28 cellular contexts compared by ENCODE assay signal in the genomic region with DNA sequence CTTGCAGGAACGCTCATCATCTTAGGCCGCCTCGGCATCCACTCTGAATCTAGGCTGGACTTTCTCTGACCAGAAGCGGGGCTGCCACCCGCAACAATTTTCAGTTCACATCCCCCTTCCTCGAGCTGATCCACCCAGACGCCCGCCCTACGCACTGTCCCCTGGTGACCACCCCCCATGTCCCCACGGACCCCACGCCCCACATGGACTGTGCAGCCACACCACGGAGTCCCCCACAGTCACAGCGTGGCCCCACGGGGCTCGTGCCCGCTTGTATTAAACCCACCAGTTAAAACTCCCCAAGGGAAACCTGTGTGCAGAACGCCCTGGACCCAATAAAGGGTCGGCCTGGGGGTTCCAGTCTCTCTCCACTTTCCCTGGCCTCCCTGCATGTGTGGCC. TPM values are rescaled to one million over a fixed set of nuclear protein-coding genes. Genes with fewer than 3 reads are reported as not detected.
DNase-seq lines count a peak whose midpoint lies in the region; ATAC-seq and TF ChIP-seq lines count a peak whose summit lies in the region.
"Had no signal": no experiment of that assay in that cellular context is flagged by ENCODE, and none has a peak within 500 bp of the region (broad histone marks: within the 10 kb centered on the region; RNA-seq: fewer than 3 reads in every experiment).

No MANE protein-coding gene starts in this region.

- no peak overlapping the region for H2BK120ac ChIP-seq in mesenchymal stem cell (ENCODE audit: low read depth, low read length)

- H3K27me3 ChIP-seq in right cardiac atrium (ENCODE audit: control insufficient read depth, insufficient read depth) (no peaks in the 10 kb centered on the region), colonic mucosa (no peaks in the 10 kb centered on the region), mesenchymal stem cell (ENCODE audit: control insufficient read depth in 1 of 2, insufficient read depth in 1 of 2, low read length in 2 of 2) (no peaks in the 10 kb centered on the region)
- H3K27me3 ChIP-seq: BE2C, dorsolateral prefrontal cortex, gastroesophageal sphincter, ovary, upper lobe of left lung had no signal

- no peak overlapping the region for H2BK12ac ChIP-seq in mesenchymal stem cell (ENCODE audit: low read length in 2 of 2)

- no peak overlapping the region for H2AK5ac ChIP-seq in mesenchymal stem cell (ENCODE audit: low read length, severe bottlenecking)

- H3K27me3 Mint-ChIP-seq in WTC11 (ENCODE audit: low read depth) (no peaks in the 10 kb centered on the region), glutamatergic neuron (ENCODE audit: unreplicated experiment) (peaks cover 7% of the 10 kb centered on the region)
- no peaks in the 10 kb centered on the region for H3K27me3 Mint-ChIP-seq in stimulated activated naive B cell treated with anti-CD40 and anti-IgM and Interleukin-4, amounts not matched to agents 10 μg/mL and 1 μg/mL and 100 μg/mL, for 72 hours
- no peaks in the 10 kb centered on the region for H3K27me3 Mint-ChIP-seq in naive thymus-derived CD8-positive, alpha-beta T cell
- H3K27me3 Mint-ChIP-seq: activated naive CD8-positive, alpha-beta T cell had no signal

- H2BK15ac ChIP-seq in mesenchymal stem cell (ENCODE audit: low read depth, poor library complexity, severe bottlenecking), result no peak overlapping the region

- no peak overlapping the region for H4K91ac ChIP-seq in mesenchymal stem cell (ENCODE audit: low read length)

- H3K4me1 ChIP-seq in right cardiac atrium (ENCODE audit: control insufficient read depth, insufficient read depth, low read length) (peaks cover 3% of the 10 kb centered on the region), colonic mucosa (no peaks in the 10 kb centered on the region), mesenchymal stem cell (ENCODE audit: control insufficient read depth, insufficient read depth, low read depth, low read length) (peaks cover 32% of the 10 kb centered on the region)
- H3K4me1 ChIP-seq: BE2C, gastroesophageal sphincter had no signal

- H3K79me1 ChIP-seq in mesenchymal stem cell (replicated peaks; ENCODE audit: low read length, poor library complexity, severe bottlenecking), result peaks cover 39% of the 10 kb centered on the region

- H3K14ac ChIP-seq in mesenchymal stem cell (ENCODE audit: low read length in 2 of 2), result no peak overlapping the region

- intact Hi-C loops in right cardiac atrium (cut with DNase I) (no loop called here), Right ventricle myocardium superior (cut with DNase I) (no loop called here), colonic mucosa (cut with DNase I) (no loop called here)

- WGBS in right cardiac atrium, result 93% methylated on average over 18 of the region's 18 CpGs
- WGBS in mesenchymal stem cell, result 98% methylated on average over 18 of the region's 18 CpGs

- H3K4ac ChIP-seq in mesenchymal stem cell (ENCODE audit: low read depth in 1 of 2, low read length in 2 of 2), result no peak overlapping the region

- H3K4me1 Mint-ChIP-seq in WTC11 (peaks cover 15% of the 10 kb centered on the region), glutamatergic neuron (ENCODE audit: low read depth, unreplicated experiment) (peaks cover 23% of the 10 kb centered on the region)
- H3K4me1 Mint-ChIP-seq in stimulated activated naive B cell treated with anti-CD40 and anti-IgM and Interleukin-4, amounts not matched to agents 10 μg/mL and 1 μg/mL and 100 μg/mL, for 72 hours, result peaks cover 20 to 25% of the 10 kb centered on the region in 2 donors
- H3K4me1 Mint-ChIP-seq in naive thymus-derived CD8-positive, alpha-beta T cell, result peaks cover 7 to 39% (median 18%) of the 10 kb centered on the region in 4 donors

- peak in 1 of 2 donors; percentile 4 for ATAC-seq in right cardiac atrium
- no peak for ATAC-seq in Right ventricle myocardium superior (ENCODE audit: poor library complexity)
- ATAC-seq in WTC11, result no peak
- no peak for ATAC-seq in stimulated activated naive B cell treated with anti-CD40 and anti-IgM and Interleukin-4, amounts not matched to agents 10 μg/mL and 1 μg/mL and 100 μg/mL, for 72 hours (replicated peaks)
- no peak for ATAC-seq in naive thymus-derived CD8-positive, alpha-beta T cell
- ATAC-seq: gastroesophageal sphincter had no signal

- CTCF ChIA-PET in WTC11 (lab: Charles Lee), result no interaction called here

- POLR2A ChIA-PET in WTC11 (lab: Charles Lee), result no interaction called here
- POLR2A ChIA-PET in naive thymus-derived CD8-positive, alpha-beta T cell (lab: Charles Lee), result no interaction called here

- H2AFZ ChIP-seq in mesenchymal stem cell (ENCODE audit: low read depth, low read length), result no peak overlapping the region

- H3K18ac ChIP-seq in mesenchymal stem cell (ENCODE audit: low read depth in 1 of 2, low read length in 2 of 2), result no peak overlapping the region

- H3K4me3 ChIP-seq in right cardiac atrium (ENCODE audit: low read length), result no peak overlapping the region
- H3K4me3 ChIP-seq in colonic mucosa, result no peak overlapping the region
- H3K4me3 ChIP-seq in mesenchymal stem cell (ENCODE audit: insufficient read depth in 1 of 2, low read depth in 1 of 2, low read length in 2 of 2), result no peak overlapping the region
- H3K4me3 ChIP-seq: dorsolateral prefrontal cortex, gastroesophageal sphincter, ovary, smooth muscle cell, upper lobe of left lung had no signal

- H3K36me3 Mint-ChIP-seq in WTC11, result peaks cover 60% of the 10 kb centered on the region
- no peaks in the 10 kb centered on the region for H3K36me3 Mint-ChIP-seq in glutamatergic neuron (ENCODE audit: unreplicated experiment)
- peaks cover 41 to 49% of the 10 kb centered on the region in 2 donors for H3K36me3 Mint-ChIP-seq in stimulated activated naive B cell treated with anti-CD40 and anti-IgM and Interleukin-4, amounts not matched to agents 10 μg/mL and 1 μg/mL and 100 μg/mL, for 72 hours
- H3K36me3 Mint-ChIP-seq in naive thymus-derived CD8-positive, alpha-beta T cell, result peaks cover 0 to 62% (median 0%) of the 10 kb centered on the region in 3 donors
- H3K36me3 Mint-ChIP-seq: activated naive CD8-positive, alpha-beta T cell had no signal

- no peak overlapping the region for H3K4me2 ChIP-seq in mesenchymal stem cell (ENCODE audit: low read length, poor library complexity, severe bottlenecking)
- H3K4me2 ChIP-seq: KMS-11, smooth muscle cell had no signal

- DNase-seq in right cardiac atrium, result peak in 2 of 3 donors; percentile 28 to 56
- no peak for DNase-seq in Right ventricle myocardium superior
- DNase-seq in WTC11 (ENCODE audit: low spot score), result no peak
- DNase-seq in glutamatergic neuron, result no peak
- DNase-seq in stimulated activated naive B cell treated with anti-CD40 and anti-IgM and Interleukin-4, amounts not matched to agents 10 μg/mL and 1 μg/mL and 100 μg/mL, for 72 hours, result no peak
- no peak for DNase-seq in colonic mucosa
- no peak for DNase-seq in mesenchymal stem cell
- no peak for DNase-seq in naive thymus-derived CD8-positive, alpha-beta T cell
- DNase-seq: activated CD4-positive, alpha-beta T cell treated with anti-CD3 and anti-CD28 coated beads, Interleukin-2, amount 50 U/mL, for 1 hour; activated CD8-positive, alpha-beta memory T cell treated with anti-CD3 and anti-CD28 coated beads, Interleukin-2, amount 50 U/mL, for 4 hours; BE2C; central memory CD4-positive, alpha-beta T cell; COR-L47; DMS79; dorsolateral prefrontal cortex; GF-D8; hippocampal formation; mesendoderm; NCI-H1436; stimulated activated CD4-positive, alpha-beta T cell treated with anti-CD3 and anti-CD28 coated beads, Interleukin-1b, Interleukin-23, amount 100 ng/mL, for 48 hours had no signal

- H3K9ac ChIP-seq in colonic mucosa (ENCODE audit: low read depth in 2 of 2, low read length in 2 of 2), result no peak overlapping the region
- no peak overlapping the region for H3K9ac ChIP-seq in mesenchymal stem cell (ENCODE audit: low read length)
- H3K9ac ChIP-seq: KMS-11 had no signal

- H2BK5ac ChIP-seq in mesenchymal stem cell (ENCODE audit: low read depth, low read length, poor library complexity, severe bottlenecking), result no peak overlapping the region

- H3K9me3 Mint-ChIP-seq in WTC11 (no peaks in the 10 kb centered on the region), glutamatergic neuron (ENCODE audit: unreplicated experiment) (peaks cover 11% of the 10 kb centered on the region)
- no peaks in the 10 kb centered on the region for H3K9me3 Mint-ChIP-seq in stimulated activated naive B cell treated with anti-CD40 and anti-IgM and Interleukin-4, amounts not matched to agents 10 μg/mL and 1 μg/mL and 100 μg/mL, for 72 hours
- no peaks in the 10 kb centered on the region for H3K9me3 Mint-ChIP-seq in naive thymus-derived CD8-positive, alpha-beta T cell
- H3K9me3 Mint-ChIP-seq: activated T-helper 1 cell treated with anti-CD3 and anti-CD28 coated beads, Interleukin-12 subunit alpha, Interleukin-12 subunit beta, Interleukin-2, Interleukin-4 antibody, amounts not matched to agents 30 ng/mL and 10 ng/mL and 1 ng/mL, durations not matched to agents 14 hours and 24 hours and 36 hours had no signal

- peak overlapping the region; percentile 81 for H3K27ac Mint-ChIP-seq in WTC11
- peak overlapping the region; percentile 56 for H3K27ac Mint-ChIP-seq in glutamatergic neuron (ENCODE audit: unreplicated experiment)
- H3K27ac Mint-ChIP-seq in stimulated activated naive B cell treated with anti-CD40 and anti-IgM and Interleukin-4, amounts not matched to agents 10 μg/mL and 1 μg/mL and 100 μg/mL, for 72 hours, result peak overlapping the region; percentile 61
- peak overlapping the region in 4 of 10 donors; percentile 65 to 80 (median 77) for H3K27ac Mint-ChIP-seq in naive thymus-derived CD8-positive, alpha-beta T cell
- H3K27ac Mint-ChIP-seq: activated naive CD8-positive, alpha-beta T cell; activated T-helper 1 cell treated with anti-CD3 and anti-CD28 coated beads, Interleukin-12 subunit alpha, Interleukin-12 subunit beta, Interleukin-2, Interleukin-4 antibody, amounts not matched to agents 30 ng/mL and 10 ng/mL and 1 ng/mL, durations not matched to agents 14 hours and 24 hours and 36 hours had no signal

- H3K27ac ChIP-seq in right cardiac atrium (ENCODE audit: low read length), result no peak overlapping the region
- no peak overlapping the region for H3K27ac ChIP-seq in colonic mucosa
- no peak overlapping the region for H3K27ac ChIP-seq in mesenchymal stem cell (ENCODE audit: low read length, poor library complexity, severe bottlenecking)
- H3K27ac ChIP-seq: dorsolateral prefrontal cortex, gastroesophageal sphincter, KMS-11, ovary, VCaP had no signal

- no peak overlapping the region for H4K8ac ChIP-seq in mesenchymal stem cell (ENCODE audit: low read length)

- no peak overlapping the region for H3K4me3 Mint-ChIP-seq in WTC11
- H3K4me3 Mint-ChIP-seq in glutamatergic neuron (ENCODE audit: unreplicated experiment), result no peak overlapping the region
- peak overlapping the region in 1 of 2 donors; percentile 7 for H3K4me3 Mint-ChIP-seq in stimulated activated naive B cell treated with anti-CD40 and anti-IgM and Interleukin-4, amounts not matched to agents 10 μg/mL and 1 μg/mL and 100 μg/mL, for 72 hours
- no peak overlapping the region for H3K4me3 Mint-ChIP-seq in naive thymus-derived CD8-positive, alpha-beta T cell
- H3K4me3 Mint-ChIP-seq: activated naive CD8-positive, alpha-beta T cell; activated T-helper 1 cell treated with anti-CD3 and anti-CD28 coated beads, Interleukin-12 subunit alpha, Interleukin-12 subunit beta, Interleukin-2, Interleukin-4 antibody, amounts not matched to agents 30 ng/mL and 10 ng/mL and 1 ng/mL, durations not matched to agents 14 hours and 24 hours and 36 hours had no signal

- H3K23ac ChIP-seq in mesenchymal stem cell (ENCODE audit: low read length in 2 of 2), result no peak overlapping the region

- H3K36me3 ChIP-seq in colonic mucosa (peaks cover 14% of the 10 kb centered on the region), mesenchymal stem cell (ENCODE audit: control insufficient read depth in 1 of 2, insufficient read depth in 2 of 2, low read depth in 1 of 2, low read length in 2 of 2) (peaks cover 75 to 82% of the 10 kb centered on the region in 2 experiments)

- TF ChIP-seq CTCF in WTC11 (IDR thresholded peaks at IDR 0.05) (no peak), glutamatergic neuron (IDR thresholded peaks at IDR 0.05; ENCODE audit: partially characterized antibody, unreplicated experiment) (no peak), colonic mucosa (IDR thresholded peaks at IDR 0.05) (no peak)

- no peaks in the 10 kb centered on the region for H3K9me3 ChIP-seq in right cardiac atrium (ENCODE audit: control insufficient read depth, low read length)
- no peaks in the 10 kb centered on the region for H3K9me3 ChIP-seq in colonic mucosa
- no peaks in the 10 kb centered on the region for H3K9me3 ChIP-seq in mesenchymal stem cell (ENCODE audit: control insufficient read depth, low read length)
- H3K9me3 ChIP-seq: BE2C, gastroesophageal sphincter, ovary, upper lobe of left lung had no signal

RNA-seq across cellular contexts. Expression of gene C1QTNF12, which starts 13.0 kb away (rescaled TPM):
- total RNA-seq in right cardiac atrium (1 to 10 TPM in 2 of 4 donors, under 1 TPM in 1, not detected in 1; 0.94 to 2.4 (median 1.1) TPM), Right ventricle myocardium superior (0.51 TPM), WTC11 (2021) (8.5 to 10.3 TPM (median 8.5 TPM) in 3 replicates), glutamatergic neuron (ENCODE audit: unreplicated experiment) (9.1 TPM), colonic mucosa (10 to 100 TPM; 21.3 to 34.2 TPM)
- polyA plus RNA-seq in right cardiac atrium, result 0.36 TPM
- polyA plus RNA-seq in mesenchymal stem cell (2013, experiment 1 of 2), result 1.2 TPM
- 0.89 TPM for polyA plus RNA-seq in mesenchymal stem cell (2013, experiment 2 of 2)
- total RNA-seq in naive thymus-derived CD8-positive, alpha-beta T cell, result 1 to 10 TPM; 5.0 to 7.1 TPM
- under 1 TPM in 1 of 3 donors, not detected in 2; 0.22 TPM for polyA plus RNA-seq in naive thymus-derived CD8-positive, alpha-beta T cell

RNA-seq across cellular contexts. Expression of gene UBE2J2, which starts 14.1 kb away (rescaled TPM):
- total RNA-seq in right cardiac atrium, result 10 to 100 TPM; 34.9 to 41.2 (median 37.1) TPM
- polyA plus RNA-seq in right cardiac atrium, result 38.4 TPM
- total RNA-seq in Right ventricle myocardium superior, result 34.7 TPM
- 62.6 to 72.2 TPM (median 65.6 TPM) in 3 replicates for total RNA-seq in WTC11 (2021)
- 88.1 TPM for total RNA-seq in glutamatergic neuron (ENCODE audit: unreplicated experiment)
- 10 to 100 TPM; 43.1 to 83.3 TPM for total RNA-seq in colonic mucosa
- polyA plus RNA-seq in mesenchymal stem cell (2013, experiment 1 of 2), result 41.4 TPM
- 42.8 TPM for polyA plus RNA-seq in mesenchymal stem cell (2013, experiment 2 of 2)
- 100 to 1,000 TPM; 104 to 105 TPM for total RNA-seq in naive thymus-derived CD8-positive, alpha-beta T cell
- 10 to 100 TPM; 84.7 to 92.9 (median 85.8) TPM for polyA plus RNA-seq in naive thymus-derived CD8-positive, alpha-beta T cell

RNA-seq across cellular contexts. Expression of gene SCNN1D, which starts 20.7 kb away (rescaled TPM):
- total RNA-seq in right cardiac atrium (1 to 10 TPM; 2.7 to 6.2 (median 4.8) TPM), Right ventricle myocardium superior (2.6 TPM), WTC11 (2021) (4.7 to 8.5 TPM (median 6.4 TPM) in 3 replicates), glutamatergic neuron (ENCODE audit: unreplicated experiment) (8.4 TPM), colonic mucosa (1 to 10 TPM; 1.1 to 2.2 TPM)
- 3.4 TPM for polyA plus RNA-seq in right cardiac atrium
- 1.1 TPM for polyA plus RNA-seq in mesenchymal stem cell (2013, experiment 1 of 2)
- 1.9 TPM for polyA plus RNA-seq in mesenchymal stem cell (2013, experiment 2 of 2)
- total RNA-seq in naive thymus-derived CD8-positive, alpha-beta T cell, result 10 to 100 TPM; 11.8 to 17.4 TPM
- polyA plus RNA-seq in naive thymus-derived CD8-positive, alpha-beta T cell, result under 1 TPM in 2 of 3 donors, not detected in 1; 0.06 to 0.58 TPM

RNA-seq across cellular contexts. Expression of gene B3GALT6, which starts 27.5 kb away (rescaled TPM):
- total RNA-seq in right cardiac atrium, result 10 to 100 TPM; 10.2 to 13.3 (median 12.0) TPM
- 9.1 TPM for polyA plus RNA-seq in right cardiac atrium
- total RNA-seq in Right ventricle myocardium superior, result 8.6 TPM
- 18.8 to 21.4 TPM (median 20.0 TPM) in 3 replicates for total RNA-seq in WTC11 (2021)
- 30.0 TPM for total RNA-seq in glutamatergic neuron (ENCODE audit: unreplicated experiment)
- total RNA-seq in colonic mucosa, result 10 to 100 TPM in 1 of 2 donors, 1 to 10 TPM in 1; 8.0 to 12.0 TPM
- polyA plus RNA-seq in mesenchymal stem cell (2013, experiment 1 of 2), result 24.3 TPM
- 24.2 TPM for polyA plus RNA-seq in mesenchymal stem cell (2013, experiment 2 of 2)
- 10 to 100 TPM; 21.4 to 23.6 TPM for total RNA-seq in naive thymus-derived CD8-positive, alpha-beta T cell
- polyA plus RNA-seq in naive thymus-derived CD8-positive, alpha-beta T cell, result 10 to 100 TPM in 2 of 3 donors, 1 to 10 TPM in 1; 8.8 to 24.6 (median 14.6) TPM

RNA-seq across cellular contexts. Expression of gene SDF4, which starts 27.7 kb away (rescaled TPM):
- total RNA-seq in right cardiac atrium (100 to 1,000 TPM; 156 to 215 (median 168) TPM), Right ventricle myocardium superior (110 TPM), WTC11 (2021) (92.3 to 105 TPM (median 101 TPM) in 3 replicates), glutamatergic neuron (ENCODE audit: unreplicated experiment) (89.2 TPM), colonic mucosa (100 to 1,000 TPM; 202 to 325 TPM)
- polyA plus RNA-seq in right cardiac atrium, result 165 TPM
- polyA plus RNA-seq in mesenchymal stem cell (2013, experiment 1 of 2), result 239 TPM
- 241 TPM for polyA plus RNA-seq in mesenchymal stem cell (2013, experiment 2 of 2)
- 100 to 1,000 TPM; 110 to 115 TPM for total RNA-seq in naive thymus-derived CD8-positive, alpha-beta T cell
- polyA plus RNA-seq in naive thymus-derived CD8-positive, alpha-beta T cell, result 10 to 100 TPM; 73.8 to 86.3 (median 76.7) TPM

Comparison
In these comparisons a context has a peak if more than half of its experiments do, and no peak if none do; other contexts are left out.
1. DNase-seq: peak in right cardiac atrium (2 of 3); none in Right ventricle myocardium superior (single experiment), WTC11 (single experiment), glutamatergic neuron (single experiment), stimulated activated naive B cell treated with anti-CD40 and anti-IgM and Interleukin-4, amounts not matched to agents 10 μg/mL and 1 μg/mL and 100 μg/mL, for 72 hours (single experiment), colonic mucosa (single experiment), mesenchymal stem cell (single experiment) and naive thymus-derived CD8-positive, alpha-beta T cell (0 of 10).